Comparison of ENCODE assay signal across 1 cellular context in genomic region chr22:29563652-29564460, GRCh38.
A peak's percentile ranks its signal among the peaks of the same experiment; 100 is the strongest.
TF ChIP-seq lines count a peak whose summit lies in the region.

No MANE protein-coding gene starts in this region.

TF ChIP-seq in K562, 482 proteins besides CTCF, POLR2A, EP300 and RAD21 (continued from another document and continues in another):
- TF ChIP-seq, protein P1, sequence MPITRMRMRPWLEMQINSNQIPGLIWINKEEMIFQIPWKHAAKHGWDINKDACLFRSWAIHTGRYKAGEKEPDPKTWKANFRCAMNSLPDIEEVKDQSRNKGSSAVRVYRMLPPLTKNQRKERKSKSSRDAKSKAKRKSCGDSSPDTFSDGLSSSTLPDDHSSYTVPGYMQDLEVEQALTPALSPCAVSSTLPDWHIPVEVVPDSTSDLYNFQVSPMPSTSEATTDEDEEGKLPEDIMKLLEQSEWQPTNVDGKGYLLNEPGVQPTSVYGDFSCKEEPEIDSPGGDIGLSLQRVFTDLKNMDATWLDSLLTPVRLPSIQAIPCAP (CRISPR knock-in tag; IDR thresholded peaks at IDR 0.05; ENCODE audit: borderline replicate concordance) = no peak
- TF ChIP-seq SAP30 (IDR thresholded peaks at IDR 0.05; ENCODE audit: borderline replicate concordance, insufficient read depth, low read depth, low read length, poor library complexity, severe bottlenecking) (no peak), BCOR (IDR thresholded peaks at IDR 0.05) (peak; percentile 68), MEIS2 (IDR thresholded peaks at IDR 0.05; ENCODE audit: partially characterized antibody) (peak; percentile 83), PURB (CRISPR knock-in tag; IDR thresholded peaks at IDR 0.05; ENCODE audit: low read depth) (no peak), SMARCE1 (IDR thresholded peaks at IDR 0.05) (no peak), CBX2 (IDR thresholded peaks at IDR 0.05; ENCODE audit: insufficient read depth, low read length, poor library complexity, severe bottlenecking) (no peak), ZNF384 (IDR thresholded peaks at IDR 0.05; ENCODE audit: low read depth, low read length) (no peak), ARID3B (CRISPR knock-in tag; IDR thresholded peaks at IDR 0.05; ENCODE audit: borderline replicate concordance) (no peak), SIX5 (IDR thresholded peaks at IDR 0.05; ENCODE audit: borderline replicate concordance in 1 of 2, insufficient read depth in 1 of 2, low read depth in 1 of 2, low read length in 2 of 2) (no peak), TCF7L2 (IDR thresholded peaks at IDR 0.05; ENCODE audit: low read depth, low read length) (no peak), THAP12 (CRISPR knock-in tag; IDR thresholded peaks at IDR 0.05) (no peak), TRIM25 (IDR thresholded peaks at IDR 0.05; ENCODE audit: borderline replicate concordance) (no peak), RBM25 (IDR thresholded peaks at IDR 0.05; ENCODE audit: low read depth, low read length, severe bottlenecking) (peak; percentile 81), ZNF140 (CRISPR knock-in tag; IDR thresholded peaks at IDR 0.05) (no peak), ZNF445 (CRISPR knock-in tag; IDR thresholded peaks at IDR 0.05; ENCODE audit: low read depth) (no peak), TAL1 (IDR thresholded peaks at IDR 0.05) (no peak), ZNF165 (CRISPR knock-in tag; IDR thresholded peaks at IDR 0.05; ENCODE audit: borderline replicate concordance) (no peak), CHD2 (IDR thresholded peaks at IDR 0.05; ENCODE audit: low read depth, low read length) (no peak), SREBF1 (IDR thresholded peaks at IDR 0.05; ENCODE audit: borderline replicate concordance, low read depth, low read length) (no peak), TSHZ1 (CRISPR knock-in tag; IDR thresholded peaks at IDR 0.05) (no peak), ZNF696 (CRISPR knock-in tag; conservative IDR thresholded peaks at IDR 0.05) (no peak), GABPB1 (CRISPR knock-in tag; IDR thresholded peaks at IDR 0.05) (no peak), XRCC3 (IDR thresholded peaks at IDR 0.05) (no peak), CBX3 (IDR thresholded peaks at IDR 0.05; ENCODE audit: borderline replicate concordance in 1 of 2, low read length in 2 of 2) (no peak)
- TF ChIP-seq, protein P2, sequence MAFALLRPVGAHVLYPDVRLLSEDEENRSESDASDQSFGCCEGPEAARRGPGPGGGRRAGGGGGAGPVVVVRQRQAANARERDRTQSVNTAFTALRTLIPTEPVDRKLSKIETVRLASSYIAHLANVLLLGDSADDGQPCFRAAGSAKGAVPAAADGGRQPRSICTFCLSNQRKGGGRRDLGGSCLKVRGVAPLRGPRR (CRISPR knock-in tag; IDR thresholded peaks at IDR 0.05) = no peak
- TF ChIP-seq, protein P3, sequence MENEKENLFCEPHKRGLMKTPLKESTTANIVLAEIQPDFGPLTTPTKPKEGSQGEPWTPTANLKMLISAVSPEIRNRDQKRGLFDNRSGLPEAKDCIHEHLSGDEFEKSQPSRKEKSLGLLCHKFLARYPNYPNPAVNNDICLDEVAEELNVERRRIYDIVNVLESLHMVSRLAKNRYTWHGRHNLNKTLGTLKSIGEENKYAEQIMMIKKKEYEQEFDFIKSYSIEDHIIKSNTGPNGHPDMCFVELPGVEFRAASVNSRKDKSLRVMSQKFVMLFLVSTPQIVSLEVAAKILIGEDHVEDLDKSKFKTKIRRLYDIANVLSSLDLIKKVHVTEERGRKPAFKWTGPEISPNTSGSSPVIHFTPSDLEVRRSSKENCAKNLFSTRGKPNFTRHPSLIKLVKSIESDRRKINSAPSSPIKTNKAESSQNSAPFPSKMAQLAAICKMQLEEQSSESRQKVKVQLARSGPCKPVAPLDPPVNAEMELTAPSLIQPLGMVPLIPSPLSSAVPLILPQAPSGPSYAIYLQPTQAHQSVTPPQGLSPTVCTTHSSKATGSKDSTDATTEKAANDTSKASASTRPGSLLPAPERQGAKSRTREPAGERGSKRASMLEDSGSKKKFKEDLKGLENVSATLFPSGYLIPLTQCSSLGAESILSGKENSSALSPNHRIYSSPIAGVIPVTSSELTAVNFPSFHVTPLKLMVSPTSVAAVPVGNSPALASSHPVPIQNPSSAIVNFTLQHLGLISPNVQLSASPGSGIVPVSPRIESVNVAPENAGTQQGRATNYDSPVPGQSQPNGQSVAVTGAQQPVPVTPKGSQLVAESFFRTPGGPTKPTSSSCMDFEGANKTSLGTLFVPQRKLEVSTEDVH (IDR thresholded peaks at IDR 0.05; ENCODE audit: low read depth, partially characterized antibody) = no peak
- TF ChIP-seq, protein P4, sequence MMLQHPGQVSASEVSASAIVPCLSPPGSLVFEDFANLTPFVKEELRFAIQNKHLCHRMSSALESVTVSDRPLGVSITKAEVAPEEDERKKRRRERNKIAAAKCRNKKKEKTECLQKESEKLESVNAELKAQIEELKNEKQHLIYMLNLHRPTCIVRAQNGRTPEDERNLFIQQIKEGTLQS (IDR thresholded peaks at IDR 0.05) = no peak
- TF ChIP-seq, protein P4 (CRISPR knock-in tag; conservative IDR thresholded peaks at IDR 0.05) = no peak
- TF ChIP-seq, protein P5, sequence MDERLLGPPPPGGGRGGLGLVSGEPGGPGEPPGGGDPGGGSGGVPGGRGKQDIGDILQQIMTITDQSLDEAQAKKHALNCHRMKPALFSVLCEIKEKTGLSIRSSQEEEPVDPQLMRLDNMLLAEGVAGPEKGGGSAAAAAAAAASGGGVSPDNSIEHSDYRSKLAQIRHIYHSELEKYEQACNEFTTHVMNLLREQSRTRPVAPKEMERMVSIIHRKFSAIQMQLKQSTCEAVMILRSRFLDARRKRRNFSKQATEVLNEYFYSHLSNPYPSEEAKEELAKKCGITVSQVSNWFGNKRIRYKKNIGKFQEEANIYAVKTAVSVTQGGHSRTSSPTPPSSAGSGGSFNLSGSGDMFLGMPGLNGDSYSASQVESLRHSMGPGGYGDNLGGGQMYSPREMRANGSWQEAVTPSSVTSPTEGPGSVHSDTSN (CRISPR knock-in tag; IDR thresholded peaks at IDR 0.05; ENCODE audit: low read depth) = no peak
- TF ChIP-seq, protein P5 (tag; conservative IDR thresholded peaks at IDR 0.05; ENCODE audit: low read depth) = peak; percentile 71
- TF ChIP-seq, protein P6, sequence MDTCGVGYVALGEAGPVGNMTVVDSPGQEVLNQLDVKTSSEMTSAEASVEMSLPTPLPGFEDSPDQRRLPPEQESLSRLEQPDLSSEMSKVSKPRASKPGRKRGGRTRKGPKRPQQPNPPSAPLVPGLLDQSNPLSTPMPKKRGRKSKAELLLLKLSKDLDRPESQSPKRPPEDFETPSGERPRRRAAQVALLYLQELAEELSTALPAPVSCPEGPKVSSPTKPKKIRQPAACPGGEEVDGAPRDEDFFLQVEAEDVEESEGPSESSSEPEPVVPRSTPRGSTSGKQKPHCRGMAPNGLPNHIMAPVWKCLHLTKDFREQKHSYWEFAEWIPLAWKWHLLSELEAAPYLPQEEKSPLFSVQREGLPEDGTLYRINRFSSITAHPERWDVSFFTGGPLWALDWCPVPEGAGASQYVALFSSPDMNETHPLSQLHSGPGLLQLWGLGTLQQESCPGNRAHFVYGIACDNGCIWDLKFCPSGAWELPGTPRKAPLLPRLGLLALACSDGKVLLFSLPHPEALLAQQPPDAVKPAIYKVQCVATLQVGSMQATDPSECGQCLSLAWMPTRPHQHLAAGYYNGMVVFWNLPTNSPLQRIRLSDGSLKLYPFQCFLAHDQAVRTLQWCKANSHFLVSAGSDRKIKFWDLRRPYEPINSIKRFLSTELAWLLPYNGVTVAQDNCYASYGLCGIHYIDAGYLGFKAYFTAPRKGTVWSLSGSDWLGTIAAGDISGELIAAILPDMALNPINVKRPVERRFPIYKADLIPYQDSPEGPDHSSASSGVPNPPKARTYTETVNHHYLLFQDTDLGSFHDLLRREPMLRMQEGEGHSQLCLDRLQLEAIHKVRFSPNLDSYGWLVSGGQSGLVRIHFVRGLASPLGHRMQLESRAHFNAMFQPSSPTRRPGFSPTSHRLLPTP (IDR thresholded peaks at IDR 0.05; ENCODE audit: borderline replicate concordance, extremely low read depth, insufficient read length) = no peak
- TF ChIP-seq, protein P7, sequence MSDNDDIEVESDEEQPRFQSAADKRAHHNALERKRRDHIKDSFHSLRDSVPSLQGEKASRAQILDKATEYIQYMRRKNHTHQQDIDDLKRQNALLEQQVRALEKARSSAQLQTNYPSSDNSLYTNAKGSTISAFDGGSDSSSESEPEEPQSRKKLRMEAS (CRISPR knock-in tag; IDR thresholded peaks at IDR 0.05) = no peak
- TF ChIP-seq, protein P8, sequence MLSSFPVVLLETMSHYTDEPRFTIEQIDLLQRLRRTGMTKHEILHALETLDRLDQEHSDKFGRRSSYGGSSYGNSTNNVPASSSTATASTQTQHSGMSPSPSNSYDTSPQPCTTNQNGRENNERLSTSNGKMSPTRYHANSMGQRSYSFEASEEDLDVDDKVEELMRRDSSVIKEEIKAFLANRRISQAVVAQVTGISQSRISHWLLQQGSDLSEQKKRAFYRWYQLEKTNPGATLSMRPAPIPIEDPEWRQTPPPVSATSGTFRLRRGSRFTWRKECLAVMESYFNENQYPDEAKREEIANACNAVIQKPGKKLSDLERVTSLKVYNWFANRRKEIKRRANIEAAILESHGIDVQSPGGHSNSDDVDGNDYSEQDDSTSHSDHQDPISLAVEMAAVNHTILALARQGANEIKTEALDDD (IDR thresholded peaks at IDR 0.05) = peak; percentile 35; the same call in 1 of the 2 replicates
